ENCODE assay signal across 19 cellular contexts in genomic region chr5:169098331-169099121, GRCh38.
DNase-seq lines count a peak whose midpoint lies in the region; FAIRE-seq and TF ChIP-seq lines count a peak whose summit lies in the region.
"Had no signal": no experiment of that assay in that cellular context is flagged by ENCODE, and none has a peak within 500 bp of the region (broad histone marks: within the 10 kb centered on the region; RNA-seq: fewer than 3 reads in every experiment).

No MANE protein-coding gene starts in this region.

- no peak overlapping the region for H3K9ac ChIP-seq in mesenchymal stem cell (ENCODE audit: low read length)
- no peak overlapping the region for H3K9ac ChIP-seq in endodermal cell (ENCODE audit: extremely low read depth, low read length, poor library complexity, severe bottlenecking)

- no peak overlapping the region for H2BK120ac ChIP-seq in mesenchymal stem cell (ENCODE audit: low read depth, low read length)

- no peak overlapping the region for H3K4ac ChIP-seq in mesenchymal stem cell (ENCODE audit: low read depth in 1 of 2, low read length in 2 of 2)

- peak overlapping the region; percentile 18 for H3K27ac ChIP-seq in mesenchymal stem cell (ENCODE audit: low read length, poor library complexity, severe bottlenecking)
- H3K27ac ChIP-seq in tibial artery, result peak overlapping the region; percentile 59 to 69
- H3K27ac ChIP-seq in endodermal cell (ENCODE audit: low read depth, low read length), result no peak overlapping the region
- H3K27ac ChIP-seq: Peyer's patch had no signal

- WGBS in mesenchymal stem cell, result 92% methylated on average over 12 of the region's 12 CpGs
- WGBS in endodermal cell (ENCODE audit: insufficient coverage in 1 of 2, insufficient read length in 1 of 2), 2 experiments, result 94 to 95% methylated on average over 8 to 12 of the region's 12 CpGs

- no peaks in the 10 kb centered on the region for H3K27me3 Mint-ChIP-seq in Caco-2 (ENCODE audit: insufficient read depth, unreplicated experiment)
- peaks cover 31% of the 10 kb centered on the region for H3K27me3 Mint-ChIP-seq in endodermal cell (ENCODE audit: insufficient read depth)

- no peak overlapping the region for H3K18ac ChIP-seq in mesenchymal stem cell (ENCODE audit: low read depth in 1 of 2, low read length in 2 of 2)

- no peak overlapping the region for H3K23ac ChIP-seq in mesenchymal stem cell (ENCODE audit: low read length in 2 of 2)

- peaks cover 49% of the 10 kb centered on the region for H3K4me1 Mint-ChIP-seq in Caco-2 (ENCODE audit: low read depth, unreplicated experiment)
- H3K4me1 Mint-ChIP-seq in endodermal cell, result peaks cover 31% of the 10 kb centered on the region
- H3K4me1 Mint-ChIP-seq: B cell had no signal

- H2AK5ac ChIP-seq in mesenchymal stem cell (ENCODE audit: low read length, severe bottlenecking), result no peak overlapping the region

- no peaks in the 10 kb centered on the region for H3K79me1 ChIP-seq in mesenchymal stem cell (replicated peaks; ENCODE audit: low read length, poor library complexity, severe bottlenecking)

- peaks cover 52% of the 10 kb centered on the region for H3K4me1 ChIP-seq in Caco-2
- H3K4me1 ChIP-seq in mesenchymal stem cell (ENCODE audit: control insufficient read depth, insufficient read depth, low read depth, low read length), result peaks cover 12% of the 10 kb centered on the region
- H3K4me1 ChIP-seq in tibial artery, result peaks cover 0 to 71% (median 40%) of the 10 kb centered on the region in 4 donors
- H3K4me1 ChIP-seq in endodermal cell (ENCODE audit: control insufficient read depth, insufficient read depth, low read length), result peaks cover 6% of the 10 kb centered on the region
- H3K4me1 ChIP-seq: Peyer's patch had no signal

- no peak overlapping the region for H2AFZ ChIP-seq in mesenchymal stem cell (ENCODE audit: low read depth, low read length)

- H3K9me3 Mint-ChIP-seq in Caco-2 (ENCODE audit: unreplicated experiment), result no peaks in the 10 kb centered on the region
- H3K9me3 Mint-ChIP-seq in endodermal cell, result no peaks in the 10 kb centered on the region

- no peak overlapping the region for H2BK15ac ChIP-seq in mesenchymal stem cell (ENCODE audit: low read depth, poor library complexity, severe bottlenecking)

- CTCF ChIA-PET in Caco-2 (lab: Charles Lee), result no interaction called here

- H3K36me3 Mint-ChIP-seq in Caco-2 (ENCODE audit: insufficient read depth, unreplicated experiment) (no peaks in the 10 kb centered on the region), endodermal cell (ENCODE audit: low read depth) (no peaks in the 10 kb centered on the region)

- H3K4me3 Mint-ChIP-seq in Caco-2 (ENCODE audit: unreplicated experiment), result no peak overlapping the region
- no peak overlapping the region for H3K4me3 Mint-ChIP-seq in endodermal cell
- H3K4me3 Mint-ChIP-seq: B cell, H9 had no signal

- peak; percentile 47 to 69 for DNase-seq in Caco-2
- no peak for DNase-seq in bronchial epithelial cell (ENCODE audit: low read depth)
- DNase-seq in mesenchymal stem cell, result no peak
- no peak for DNase-seq in tibial artery
- no peak for DNase-seq in SIG-M5 treated with dmso at 0.1 percent for 504 hours (lab: John Stamatoyannopoulos, UW; ENCODE audit: unreplicated experiment)
- no peak for DNase-seq in endodermal cell
- no peak for DNase-seq in DMS114 treated with DMSO at 0.1 percent for 48 hours (lab: John Stamatoyannopoulos, UW; ENCODE audit: unreplicated experiment)
- DNase-seq: H9, Kasumi-1, NCI-H1694 treated with DMSO at 0.1 percent for 48 hours, NCI-H2081 treated with DMSO at 0.1 percent for 48 hours, NCI-H2171 treated with DMSO at 0.1 percent for 48 hours, NCI-H524 treated with DMSO at 0.1 percent for 48 hours, NCI-H82, Peyer's patch had no signal

- TF ChIP-seq CTCF in Caco-2 (IDR thresholded peaks at IDR 0.05; ENCODE audit: insufficient read depth in 1 of 2, low read depth in 1 of 2, low read length in 1 of 2, severe bottlenecking in 1 of 2, unreplicated experiment in 1 of 2) (no peak), bronchial epithelial cell (IDR thresholded peaks at IDR 0.05; ENCODE audit: insufficient read depth, low read length, severe bottlenecking) (no peak), tibial artery (IDR thresholded peaks at IDR 0.05) (no peak), endodermal cell (conservative IDR thresholded peaks at IDR 0.05) (no peak)

- H4K8ac ChIP-seq in mesenchymal stem cell (ENCODE audit: low read length), result no peak overlapping the region

- H3K36me3 ChIP-seq in Caco-2 (ENCODE audit: control insufficient read depth, insufficient read depth, low read length) (no peaks in the 10 kb centered on the region), bronchial epithelial cell (ENCODE audit: control insufficient read depth, insufficient read depth, low read length) (no peaks in the 10 kb centered on the region), mesenchymal stem cell (ENCODE audit: control insufficient read depth in 1 of 2, insufficient read depth in 2 of 2, low read depth in 1 of 2, low read length in 2 of 2) (peaks cover 0 to 17% of the 10 kb centered on the region in 2 experiments), tibial artery (no peaks in the 10 kb centered on the region), endodermal cell (ENCODE audit: control insufficient read depth, insufficient read depth, low read length) (no peaks in the 10 kb centered on the region)
- H3K36me3 ChIP-seq: Peyer's patch, SJSA1 had no signal

- H3K4me3 ChIP-seq in Caco-2 (ENCODE audit: low read depth, low read length), result no peak overlapping the region
- no peak overlapping the region for H3K4me3 ChIP-seq in bronchial epithelial cell (ENCODE audit: low read depth, low read length)
- H3K4me3 ChIP-seq in mesenchymal stem cell (ENCODE audit: insufficient read depth in 1 of 2, low read depth in 1 of 2, low read length in 2 of 2), result no peak overlapping the region
- H3K4me3 ChIP-seq in tibial artery, result no peak overlapping the region
- no peak overlapping the region for H3K4me3 ChIP-seq in endodermal cell (ENCODE audit: low read length)
- H3K4me3 ChIP-seq: A549, Peyer's patch, SJSA1 had no signal

- H2BK12ac ChIP-seq in mesenchymal stem cell (ENCODE audit: low read length in 2 of 2), result no peak overlapping the region

- H2BK5ac ChIP-seq in mesenchymal stem cell (ENCODE audit: low read depth, low read length, poor library complexity, severe bottlenecking), result no peak overlapping the region

- H3K27ac Mint-ChIP-seq in Caco-2 (ENCODE audit: unreplicated experiment), result peak overlapping the region; percentile 28
- no peak overlapping the region for H3K27ac Mint-ChIP-seq in endodermal cell
- H3K27ac Mint-ChIP-seq: B cell, H9 had no signal

- FAIRE-seq in bronchial epithelial cell (lab: Jason Lieb, UNC), result peak; percentile 88
- FAIRE-seq: A549, GM12892 had no signal

- no TSS peak for BruUV-seq in Caco-2 (replicated peaks; lab: Mats Ljungman, UMichigan)

- H3K27me3 ChIP-seq in Caco-2 (replicated peaks; ENCODE audit: control insufficient read depth, insufficient read depth, low read length), result no peaks in the 10 kb centered on the region
- H3K27me3 ChIP-seq in bronchial epithelial cell (ENCODE audit: control insufficient read depth, insufficient read depth, low read length), result no peaks in the 10 kb centered on the region
- H3K27me3 ChIP-seq in mesenchymal stem cell (ENCODE audit: control insufficient read depth in 1 of 2, insufficient read depth in 1 of 2, low read length in 2 of 2), result peaks cover 0 to 2% of the 10 kb centered on the region in 2 experiments
- no peaks in the 10 kb centered on the region for H3K27me3 ChIP-seq in tibial artery
- peaks cover 6% of the 10 kb centered on the region for H3K27me3 ChIP-seq in endodermal cell (ENCODE audit: control insufficient read depth, insufficient read depth, low read length, poor library complexity, severe bottlenecking)
- H3K27me3 ChIP-seq: Peyer's patch, SJSA1 had no signal

- no peak overlapping the region for H3K14ac ChIP-seq in mesenchymal stem cell (ENCODE audit: low read length in 2 of 2)

- POLR2A ChIA-PET in Caco-2 (lab: Charles Lee), result interaction anchor here (1.1 kb wide), 1 partner anchor 8 kb away, joined by 4 read pairs; no protein-coding TSS in a partner anchor

- intact Hi-C loops in Caco-2 (cut with micrococcal nuclease; ENCODE audit: unreplicated experiment) (no loop called here), tibial artery (cut with DNase I; ENCODE audit: low total_unique reads) (no loop called here)

- no peak overlapping the region for H3K4me2 ChIP-seq in mesenchymal stem cell (ENCODE audit: low read length, poor library complexity, severe bottlenecking)
- H3K4me2 ChIP-seq: A549 had no signal

- H4K91ac ChIP-seq in mesenchymal stem cell (ENCODE audit: low read length), result no peak overlapping the region

- H3K9me3 ChIP-seq in Caco-2, result no peaks in the 10 kb centered on the region
- H3K9me3 ChIP-seq in mesenchymal stem cell (ENCODE audit: control insufficient read depth, low read length), result no peaks in the 10 kb centered on the region
- H3K9me3 ChIP-seq in tibial artery, result no peaks in the 10 kb centered on the region
- no peaks in the 10 kb centered on the region for H3K9me3 ChIP-seq in endodermal cell (ENCODE audit: control insufficient read depth, low read length)
- H3K9me3 ChIP-seq: A549, Peyer's patch, SJSA1 had no signal

Comparison
In these comparisons a context has a peak if more than half of its experiments do, and no peak if none do; other contexts are left out.
1. DNase-seq: peak in Caco-2 (2 of 2); none in bronchial epithelial cell (single experiment), mesenchymal stem cell (single experiment), tibial artery (0 of 2), SIG-M5 treated with dmso at 0.1 percent for 504 hours (single experiment), endodermal cell (single experiment) and DMS114 treated with DMSO at 0.1 percent for 48 hours (single experiment).